ENCODE assay signal across 8 cellular contexts in genomic region chr4:140861359-140862181, GRCh38.
DNase-seq lines count a peak whose midpoint lies in the region; ATAC-seq and TF ChIP-seq lines count a peak whose summit lies in the region.

No MANE protein-coding gene starts in this region.

- H3K4me2 ChIP-seq in GM23338 = no peak overlapping the region
- H3K4me2 ChIP-seq in MM.1S (ENCODE audit: low read depth, low read length) = no peak overlapping the region

- H3K79me2 ChIP-seq in GM23338 (replicated peaks; ENCODE audit: insufficient read depth) = no peaks in the 10 kb centered on the region
- H3K79me2 ChIP-seq in MM.1S (ENCODE audit: low read length) = no peaks in the 10 kb centered on the region

- H3K27me3 Mint-ChIP-seq in GM23338 (ENCODE audit: insufficient read depth, low read depth, poor library complexity) (peaks cover 6% of the 10 kb centered on the region), immature natural killer cell (ENCODE audit: low read depth in 3 of 3) (peaks cover 0 to 2% (median 0%) of the 10 kb centered on the region in 3 donors)

- H3K4me1 Mint-ChIP-seq in GM23338 (peaks cover 6% of the 10 kb centered on the region; the same call in 2 of the 3 replicates), immature natural killer cell (peaks cover 4 to 5% of the 10 kb centered on the region in 2 donors)

- TF ChIP-seq CTCF in GM23338 (conservative IDR thresholded peaks at IDR 0.05; ENCODE audit: low read depth in 2 of 2) (peak; percentile 86 to 93), MM.1S (IDR thresholded peaks at IDR 0.05; ENCODE audit: low read length) (peak; percentile 82), breast epithelium (IDR thresholded peaks at IDR 0.05) (peak; percentile 54 to 88 (median 80))

- no peaks in the 10 kb centered on the region for H4K20me1 ChIP-seq in GM23338 (replicated peaks; ENCODE audit: insufficient read depth)
- no peaks in the 10 kb centered on the region for H4K20me1 ChIP-seq in MM.1S (ENCODE audit: insufficient read depth, low read length)

- H3K36me3 ChIP-seq in GM23338 (ENCODE audit: insufficient read depth) (no peaks in the 10 kb centered on the region), MM.1S (replicated peaks; ENCODE audit: insufficient read depth, low read length) (no peaks in the 10 kb centered on the region), SK-N-MC (ENCODE audit: insufficient read depth, low read length) (no peaks in the 10 kb centered on the region), breast epithelium (no peaks in the 10 kb centered on the region)

- H2AFZ ChIP-seq in GM23338 (no peak overlapping the region), MM.1S (ENCODE audit: low read length) (no peak overlapping the region)

- H3K27ac Mint-ChIP-seq in GM23338 (no peak overlapping the region), immature natural killer cell (no peak overlapping the region)

- H3K4me1 ChIP-seq in GM23338 (ENCODE audit: insufficient read depth) = no peaks in the 10 kb centered on the region
- H3K4me1 ChIP-seq in MM.1S (ENCODE audit: low read length) = peaks cover 12% of the 10 kb centered on the region; the same call in 1 of the 2 replicates
- no peaks in the 10 kb centered on the region for H3K4me1 ChIP-seq in breast epithelium

- H3K4me3 Mint-ChIP-seq in GM23338 (no peak overlapping the region), immature natural killer cell (no peak overlapping the region)

- H3K9ac ChIP-seq in MM.1S (ENCODE audit: low read length) (no peak overlapping the region), SK-N-MC (ENCODE audit: insufficient read length) (no peak overlapping the region)

- peak; percentile 70 for ATAC-seq in GM23338

- H3K27me3 ChIP-seq in GM23338 (ENCODE audit: insufficient read depth) (no peaks in the 10 kb centered on the region), MM.1S (replicated peaks; ENCODE audit: insufficient read depth, low read length) (no peaks in the 10 kb centered on the region), breast epithelium (no peaks in the 10 kb centered on the region)

- H3K9me3 ChIP-seq in MM.1S (replicated peaks; ENCODE audit: insufficient read depth, low read length) (no peaks in the 10 kb centered on the region), SK-N-MC (ENCODE audit: low read depth, low read length) (no peaks in the 10 kb centered on the region), breast epithelium (no peaks in the 10 kb centered on the region)

- H3K9me2 ChIP-seq in GM23338 (ENCODE audit: insufficient read depth) (no peaks in the 10 kb centered on the region), MM.1S (replicated peaks; ENCODE audit: insufficient read depth, low read length) (no peaks in the 10 kb centered on the region)

- no peaks in the 10 kb centered on the region for H3K36me3 Mint-ChIP-seq in GM23338 (ENCODE audit: low read depth)
- H3K36me3 Mint-ChIP-seq in immature natural killer cell = no peaks in the 10 kb centered on the region

- intact Hi-C loops in breast epithelium (cut with DNase I; ENCODE audit: low total_unique reads) = no loop called here

- no peak for TF ChIP-seq POLR2A in breast epithelium (IDR thresholded peaks at IDR 0.05)

- H3K9me3 Mint-ChIP-seq in GM23338 = no peaks in the 10 kb centered on the region
- H3K9me3 Mint-ChIP-seq in immature natural killer cell = no peaks in the 10 kb centered on the region

- H3K4me3 ChIP-seq in GM23338 (no peak overlapping the region), MM.1S (ENCODE audit: low read length) (no peak overlapping the region), SK-N-MC (no peak overlapping the region), breast epithelium (no peak overlapping the region)

- DNase-seq in EL (peak; percentile 78), GM23338 (ENCODE audit: low spot score) (peak; percentile 83), MM.1S (peak; percentile 77), SK-N-MC (ENCODE audit: low read depth, low spot score) (peak; percentile 85), breast epithelium (ENCODE audit: low spot score in 2 of 2) (peak in 1 of 2 donors; percentile 72), immature natural killer cell (peak; percentile 7 to 17 (median 11)), ecto neural progenitor cell (ENCODE audit: low spot score) (no peak)
- peak; percentile 9 to 39 for DNase-seq in stimulated activated CD4-positive, alpha-beta T cell treated with anti-CD3 and anti-CD28 coated beads, Interleukin-15, amount 100 ng/mL, for 48 hours (ENCODE audit: low read depth in 2 of 2)

- H3K27ac ChIP-seq in GM23338 (ENCODE audit: low read depth) (no peak overlapping the region), MM.1S (ENCODE audit: low read length) (no peak overlapping the region), SK-N-MC (no peak overlapping the region), breast epithelium (no peak overlapping the region)

- no peaks in the 10 kb centered on the region for H3F3A ChIP-seq in GM23338 (replicated peaks; ENCODE audit: low read depth)
- no peaks in the 10 kb centered on the region for H3F3A ChIP-seq in MM.1S (ENCODE audit: insufficient read depth, low read length)

TF ChIP-seq in GM23338, 12 proteins besides CTCF, POLR2A, EP300 and RAD21 (continues in another document):
- no peak for TF ChIP-seq ZNF331 (CRISPR knock-in tag; IDR thresholded peaks at IDR 0.05; ENCODE audit: low read depth)
- TF ChIP-seq EZH2 (IDR thresholded peaks at IDR 0.05; ENCODE audit: low read depth, unreplicated experiment) = no peak
- TF ChIP-seq ZNF462 (CRISPR knock-in tag; IDR thresholded peaks at IDR 0.05) = no peak
- TF ChIP-seq EZH2phosphoT487 (IDR thresholded peaks at IDR 0.05; ENCODE audit: unreplicated experiment) = no peak
- TF ChIP-seq NANOG (IDR thresholded peaks at IDR 0.05; ENCODE audit: borderline replicate concordance) = no peak
- no peak for TF ChIP-seq POLR2AphosphoS5 (IDR thresholded peaks at IDR 0.05; ENCODE audit: low read depth)
